Comparison of ENCODE assay signal across 9 cellular contexts in genomic region chr9:109520475-109521132, GRCh38. TPM values are rescaled to one million over a fixed set of nuclear protein-coding genes. Genes with fewer than 3 reads are reported as not detected.
DNase-seq lines count a peak whose midpoint lies in the region; ATAC-seq lines count a peak whose summit lies in the region.
"Had no signal": no experiment of that assay in that cellular context is flagged by ENCODE, and none has a peak within 500 bp of the region (broad histone marks: within the 10 kb centered on the region; RNA-seq: fewer than 3 reads in every experiment).

No MANE protein-coding gene starts in this region.

- intact Hi-C loops in left ventricle myocardium superior (cut with micrococcal nuclease) = no loop called here

- H3K36me3 Mint-ChIP-seq in activated naive CD8-positive, alpha-beta T cell treated with anti-CD3 and anti-CD28 coated beads, Interleukin-2, amount 50 U/mL, for 24 hours (ENCODE audit: low read depth) = no peaks in the 10 kb centered on the region

- ATAC-seq in GM19455 (IDR thresholded peaks at IDR 0.05; ENCODE audit: unreplicated experiment) = peak; percentile 83
- peak; percentile 53 for ATAC-seq in activated naive CD8-positive, alpha-beta T cell treated with anti-CD3 and anti-CD28 coated beads, Interleukin-2, amount 50 U/mL, for 24 hours
- peak; percentile 94 for ATAC-seq in left ventricle myocardium superior
- ATAC-seq in HG03457 (IDR thresholded peaks at IDR 0.05; ENCODE audit: unreplicated experiment) = no peak

- H3K27ac Mint-ChIP-seq in activated naive CD8-positive, alpha-beta T cell treated with anti-CD3 and anti-CD28 coated beads, Interleukin-2, amount 50 U/mL, for 24 hours = no peak overlapping the region

- no peaks in the 10 kb centered on the region for H3K4me1 Mint-ChIP-seq in activated naive CD8-positive, alpha-beta T cell treated with anti-CD3 and anti-CD28 coated beads, Interleukin-2, amount 50 U/mL, for 24 hours
- H3K4me1 Mint-ChIP-seq: central memory CD8-positive, alpha-beta T cell had no signal

- no peak overlapping the region for H3K4me3 Mint-ChIP-seq in activated naive CD8-positive, alpha-beta T cell treated with anti-CD3 and anti-CD28 coated beads, Interleukin-2, amount 50 U/mL, for 24 hours
- H3K4me3 Mint-ChIP-seq: central memory CD8-positive, alpha-beta T cell had no signal

- peaks cover 7% of the 10 kb centered on the region for H3K27me3 Mint-ChIP-seq in activated naive CD8-positive, alpha-beta T cell treated with anti-CD3 and anti-CD28 coated beads, Interleukin-2, amount 50 U/mL, for 24 hours

- H3K9me3 Mint-ChIP-seq in activated naive CD8-positive, alpha-beta T cell treated with anti-CD3 and anti-CD28 coated beads, Interleukin-2, amount 50 U/mL, for 24 hours = no peaks in the 10 kb centered on the region

- DNase-seq in EL (peak; percentile 67), HK-2 (ENCODE audit: unreplicated experiment) (peak; percentile 63), NCI-H69 (lab: John Stamatoyannopoulos, UW) (peak; percentile 87), left ventricle myocardium superior (peak; percentile 35), renal cortical epithelial cell (ENCODE audit: low read depth) (peak; percentile 78)
- peak; percentile 35 for DNase-seq in activated naive CD8-positive, alpha-beta T cell treated with anti-CD3 and anti-CD28 coated beads, Interleukin-2, amount 50 U/mL, for 24 hours

RNA-seq across cellular contexts. Expression of gene PTPN3, which starts 22.5 kb away (rescaled TPM):
- total RNA-seq in left ventricle myocardium superior (48.5 TPM), renal cortical epithelial cell (18.8 and 43.5 TPM in 2 replicates)

Comparison
In these comparisons a context has a peak if more than half of its experiments do, and no peak if none do; other contexts are left out.
1. DNase-seq: peak in every context shown above with its lines; median percentile 87 in NCI-H69; 78 in renal cortical epithelial cell; 67 in EL; 63 in HK-2; 35 in activated naive CD8-positive, alpha-beta T cell treated with anti-CD3 and anti-CD28 coated beads, Interleukin-2, amount 50 U/mL, for 24 hours; 35 in left ventricle myocardium superior.